26 cellular contexts compared by ENCODE assay signal in genomic region chr3:7275396-7275795, GRCh38.
DNase-seq lines count a peak whose midpoint lies in the region; ATAC-seq and FAIRE-seq lines count a peak whose summit lies in the region.
"Had no signal": no experiment of that assay in that cellular context is flagged by ENCODE, and none has a peak within 500 bp of the region (broad histone marks: within the 10 kb centered on the region; RNA-seq: fewer than 3 reads in every experiment).

No MANE protein-coding gene starts in this region.

- ATAC-seq in GM18498 (IDR thresholded peaks at IDR 0.05; ENCODE audit: unreplicated experiment) (peak; percentile 59), GM19372 (IDR thresholded peaks at IDR 0.05; ENCODE audit: low read depth, unreplicated experiment) (peak; percentile 63), HG02642 (IDR thresholded peaks at IDR 0.05; ENCODE audit: poor library complexity, unreplicated experiment) (peak; percentile 61), HG03378 (IDR thresholded peaks at IDR 0.05; ENCODE audit: unreplicated experiment) (peak; percentile 50)
- ATAC-seq: CD8-positive, alpha-beta T cell; natural killer cell treated with Interleukin-12 subunit alpha and Interleukin-12 subunit beta and Interleukin-15 and Interleukin-18, amount 100 ng/mL, for 72 hours; stimulated activated effector memory CD8-positive, alpha-beta T cell treated with anti-CD3 and anti-CD28 coated beads, Interleukin-12 subunit alpha, Interleukin-12 subunit beta, amount 100 ng/mL, for 72 hours; upper lobe of right lung had no signal

- no peak for FAIRE-seq in GM19239 (lab: Jason Lieb, UNC)
- FAIRE-seq: GM18507, keratinocyte had no signal

- no peak for DNase-seq in GM19239 (ENCODE audit: insufficient read length, low spot score)
- DNase-seq in HPDE6-E6E7 (ENCODE audit: extremely low spot score): no peak
- DNase-seq in stimulated activated CD4-positive, alpha-beta T cell treated with anti-CD3 and anti-CD28 coated beads, Interleukin-4, amount 100 ng/mL, for 1 hour: no peak
- DNase-seq in SW 1271 (lab: John Stamatoyannopoulos, UW): no peak
- DNase-seq: activated naive CD4-positive, alpha-beta T cell treated with anti-CD3 and anti-CD28 coated beads for 36 hours; activated T-cell treated with anti-CD3 and anti-CD28 coated beads, Interleukin-2, amount 50 U/mL, for 48 hours; AML-193; brain microvascular endothelial cell; CD8-positive, alpha-beta T cell; DMS 273 treated with DMSO at 0.1 percent for 48 hours; glutamatergic neuron; HCEC 1CT; midbrain; NCI-H1436 treated with DMSO at 0.1 percent for 48 hours; NCI-H2171 treated with DMSO at 0.1 percent for 48 hours; NCI-H524 treated with DMSO at 0.1 percent for 48 hours; Peyer's patch; upper lobe of right lung had no signal
